26 cellular contexts compared by ENCODE assay signal in genomic region chr14:34222122-34222521, GRCh38.
"Had no signal": no experiment of that assay in that cellular context is flagged by ENCODE, and none has a peak within 500 bp of the region (broad histone marks: within the 10 kb centered on the region; RNA-seq: fewer than 3 reads in every experiment).

No MANE protein-coding gene starts in this region.

- H3K9ac ChIP-seq: parathyroid adenoma had no signal

- DNase-seq: colonic mucosa; effector memory CD4-positive, alpha-beta T cell; foreskin keratinocyte; heart right ventricle; hippocampal formation; immature natural killer cell; islet precursor cell; kidney glomerular epithelial cell; naive B cell; stimulated activated CD4-positive, alpha-beta T cell treated with anti-CD3 and anti-CD28 coated beads, Interleukin-2, amount 100 ng/mL, for 24 hours; stimulated activated CD4-positive, alpha-beta T cell treated with anti-CD3 and anti-CD28 coated beads, Interleukin-4, amount 100 ng/mL, for 24 hours; stimulated activated naive CD4-positive, alpha-beta T cell treated with Interleukin-2 at 50 U/mL for 16 hours; substantia nigra; testis; tibial artery; upper lobe of right lung; uterus had no signal

- ATAC-seq: foreskin keratinocyte; gastroesophageal sphincter; heart right ventricle; left lobe of liver; natural killer cell treated with Interleukin-12 subunit alpha and Interleukin-12 subunit beta and Interleukin-15 and Interleukin-18, amount 100 ng/mL, for 72 hours; sciatic nerve; stimulated activated effector memory CD8-positive, alpha-beta T cell treated with anti-CD3 and anti-CD28 coated beads, Interleukin-12 subunit alpha, Interleukin-12 subunit beta, amount 100 ng/mL, for 72 hours; upper lobe of right lung had no signal

- H3K4me3 ChIP-seq: colonic mucosa, esophagus muscularis mucosa, gastroesophageal sphincter, heart right ventricle, lung, testis, tibial artery, upper lobe of right lung, uterus had no signal

- H2AFZ ChIP-seq: parathyroid adenoma had no signal

- H3K79me2 ChIP-seq: parathyroid adenoma had no signal

- H3K27me3 ChIP-seq: colonic mucosa, esophagus muscularis mucosa, foreskin keratinocyte, gastroesophageal sphincter, heart right ventricle, testis, tibial artery, uterus had no signal

- H3K4me1 ChIP-seq: parathyroid adenoma, testis, tibial artery, upper lobe of right lung, uterus had no signal

- H3K36me3 ChIP-seq: colonic mucosa, esophagus muscularis mucosa, gastroesophageal sphincter, heart right ventricle, neutrophil, tibial artery, upper lobe of right lung, uterus had no signal

- H3K9me3 ChIP-seq: colonic mucosa, esophagus muscularis mucosa, gastroesophageal sphincter, heart right ventricle, neutrophil, testis, tibial artery, upper lobe of right lung, uterus had no signal

- H3K27ac ChIP-seq: colonic mucosa, foreskin keratinocyte, gastroesophageal sphincter, heart right ventricle, neutrophil, parathyroid adenoma, testis, tibial artery, upper lobe of right lung, uterus had no signal
